Comparison of ENCODE assay signal across 9 cellular contexts in the genomic region with DNA sequence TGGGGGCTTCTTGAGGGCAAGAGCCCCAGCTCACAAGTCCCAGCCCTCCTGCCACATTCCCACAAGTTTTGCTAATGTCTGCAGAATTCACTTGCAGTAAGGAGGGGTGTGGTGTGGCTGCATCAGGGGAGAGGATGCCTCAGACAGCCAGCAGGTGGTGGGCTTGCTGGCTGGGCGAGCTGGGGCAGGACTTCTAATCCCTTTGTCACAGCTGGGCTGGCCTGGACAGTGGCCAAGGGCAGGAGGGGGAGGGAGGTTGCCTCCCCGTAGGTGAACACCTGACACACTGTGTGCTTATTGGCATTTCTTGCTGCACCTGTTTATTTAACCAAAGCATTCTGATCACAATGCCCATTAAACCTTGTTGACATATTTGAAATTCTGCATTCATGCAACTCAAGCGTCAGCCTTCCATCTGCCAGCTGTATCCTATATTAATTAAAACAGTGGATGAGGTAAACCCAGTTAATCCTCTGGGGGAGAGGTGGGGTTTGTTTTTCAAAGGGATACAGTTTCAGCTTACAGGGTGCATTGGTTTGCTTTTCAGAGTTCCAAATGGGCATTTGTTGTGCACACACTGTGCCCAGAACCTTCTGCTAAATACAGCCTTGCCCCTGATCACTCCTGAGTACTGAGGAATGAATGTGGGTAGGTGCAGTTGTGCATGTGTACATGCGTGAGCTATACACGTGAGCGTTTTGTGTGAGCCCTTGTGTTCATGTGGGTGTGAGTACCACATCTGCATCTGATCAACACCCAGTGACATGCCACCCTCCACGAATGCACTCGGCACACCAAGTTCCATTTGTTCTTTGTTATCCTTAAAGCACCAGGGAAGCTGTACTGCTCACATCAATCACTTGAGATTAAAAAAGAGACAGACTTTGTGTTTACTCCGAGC.
DNase-seq lines count a peak whose midpoint lies in the region; ATAC-seq, FAIRE-seq and TF ChIP-seq lines count a peak whose summit lies in the region.
"Had no signal": no experiment of that assay in that cellular context is flagged by ENCODE, and none has a peak within 500 bp of the region (broad histone marks: within the 10 kb centered on the region; RNA-seq: fewer than 3 reads in every experiment).

No MANE protein-coding gene starts in this region.

- H3K36me3 ChIP-seq in GM23338 (ENCODE audit: insufficient read depth) (no peaks in the 10 kb centered on the region), SK-N-SH (replicated peaks in 1 of 2; ENCODE audit: control insufficient read depth in 1 of 2, insufficient read depth in 2 of 2, low read length in 1 of 2) (no peaks in the 10 kb centered on the region), osteoblast (ENCODE audit: insufficient read depth, low read length) (no peaks in the 10 kb centered on the region)

- H3K9ac ChIP-seq in SK-N-SH = no peak overlapping the region

- TF ChIP-seq RAD21 in SK-N-SH (IDR thresholded peaks at IDR 0.05; ENCODE audit: low read length) = peak; percentile 68

- H3K27me3 ChIP-seq in GM23338 (ENCODE audit: insufficient read depth) = no peaks in the 10 kb centered on the region
- peaks cover 4% of the 10 kb centered on the region; the same call in 1 of the 2 replicates for H3K27me3 ChIP-seq in SK-N-SH (ENCODE audit: insufficient read depth)
- peaks cover 38% of the 10 kb centered on the region for H3K27me3 ChIP-seq in osteoblast (ENCODE audit: insufficient read depth, low read length)

- H3K9me3 ChIP-seq in SK-N-SH = no peaks in the 10 kb centered on the region
- no peaks in the 10 kb centered on the region for H3K9me3 ChIP-seq in osteoblast (ENCODE audit: low read depth, low read length)

- no peaks in the 10 kb centered on the region for H3K36me3 Mint-ChIP-seq in GM23338 (ENCODE audit: low read depth)
- H3K36me3 Mint-ChIP-seq: natural killer cell had no signal

- DNase-seq in D721Med (ENCODE audit: insufficient read length, low spot score) = peak; percentile 74
- DNase-seq in GM23338 (ENCODE audit: low spot score) = peak; percentile 79
- DNase-seq in NCI-H146 treated with DMSO at 0.1 percent for 48 hours (lab: John Stamatoyannopoulos, UW; ENCODE audit: unreplicated experiment) = peak; percentile 98
- peak; percentile 75 for DNase-seq in SK-N-SH
- peak; percentile 40 for DNase-seq in fibroblast of gingiva (ENCODE audit: low read depth)
- peak; percentile 72 for DNase-seq in osteoblast (ENCODE audit: insufficient read length, low spot score, missing footprints)
- no peak for DNase-seq in GOT3 (lab: John Stamatoyannopoulos, UW)
- DNase-seq: natural killer cell had no signal

- TF ChIP-seq CTCF in D721Med (IDR thresholded peaks at IDR 0.05; ENCODE audit: insufficient read depth, missing control alignments) = peak; percentile 68
- peak; percentile 59 to 86 for TF ChIP-seq CTCF in GM23338 (conservative IDR thresholded peaks at IDR 0.05; ENCODE audit: low read depth in 2 of 2)
- TF ChIP-seq CTCF in SK-N-SH (IDR thresholded peaks at IDR 0.05) = peak; percentile 51
- TF ChIP-seq CTCF in osteoblast (IDR thresholded peaks at IDR 0.05; ENCODE audit: extremely low read depth, low read depth, low read length) = peak; percentile 46

- H3K27me3 Mint-ChIP-seq in GM23338 (ENCODE audit: insufficient read depth, low read depth, poor library complexity) = peaks cover 1% of the 10 kb centered on the region

- H3K4me3 Mint-ChIP-seq in GM23338 = no peak overlapping the region
- H3K4me3 Mint-ChIP-seq: natural killer cell had no signal

- POLR2A ChIA-PET in SK-N-SH (lab: Yijun Ruan, JAX) = no interaction called here

- H3F3A ChIP-seq in GM23338 (replicated peaks; ENCODE audit: low read depth) (no peaks in the 10 kb centered on the region), SK-N-SH (replicated peaks; ENCODE audit: insufficient read depth) (no peaks in the 10 kb centered on the region)

- no peak overlapping the region for H3K27ac Mint-ChIP-seq in GM23338
- H3K27ac Mint-ChIP-seq: natural killer cell had no signal

- H3K4me1 ChIP-seq in GM23338 (ENCODE audit: insufficient read depth) (peaks cover 8% of the 10 kb centered on the region), SK-N-SH (ENCODE audit: control insufficient read depth in 1 of 2, insufficient read depth in 2 of 2, low read depth in 1 of 2, low read length in 1 of 2) (peaks cover 0 to 17% of the 10 kb centered on the region in 2 experiments; a peak in 2 of 4 replicates), osteoblast (ENCODE audit: insufficient read depth, low read length) (no peaks in the 10 kb centered on the region)

- no peak for TF ChIP-seq EP300 in SK-N-SH (IDR thresholded peaks at IDR 0.05; ENCODE audit: borderline replicate concordance in 1 of 2, low read depth in 1 of 2, low read length in 1 of 2)

- WGBS in SK-N-SH (ENCODE audit: low lambda C conversion rate) = 50% methylated on average over 8 of the region's 9 CpGs

- CTCF ChIA-PET in SK-N-SH (lab: Yijun Ruan, JAX) = interaction anchor here (0.6 to 3.2 kb wide), 12 partner anchors 11 to 331 kb away, joined by 3 to 16 read pairs (median 4); a partner anchor contains a TSS

- ATAC-seq in GM23338 = peak; percentile 94
- no peak for ATAC-seq in HG03457 (IDR thresholded peaks at IDR 0.05; ENCODE audit: unreplicated experiment)

- H4K20me1 ChIP-seq in GM23338 (replicated peaks; ENCODE audit: insufficient read depth) = no peaks in the 10 kb centered on the region
- H4K20me1 ChIP-seq in SK-N-SH (ENCODE audit: insufficient read depth) = no peaks in the 10 kb centered on the region
- H4K20me1 ChIP-seq in osteoblast (ENCODE audit: insufficient read depth, low read length) = no peaks in the 10 kb centered on the region

- no peak overlapping the region for H3K27ac ChIP-seq in GM23338 (ENCODE audit: low read depth)
- H3K27ac ChIP-seq in SK-N-SH (ENCODE audit: low read depth in 2 of 2, low read length in 1 of 2) = no peak overlapping the region
- H3K27ac ChIP-seq in osteoblast (ENCODE audit: low read depth, low read length) = no peak overlapping the region

- H3K4me3 ChIP-seq in GM23338 (no peak overlapping the region), SK-N-SH (ENCODE audit: low read depth in 2 of 2, low read length in 1 of 2) (no peak overlapping the region), osteoblast (ENCODE audit: insufficient read depth, low read length) (no peak overlapping the region)

- H3K9me3 Mint-ChIP-seq in GM23338 = no peaks in the 10 kb centered on the region
- H3K9me3 Mint-ChIP-seq: natural killer cell had no signal

- 0 out of 2 replicates have a peak overlapping the region, but pooled peaks have one; percentile 63 for H2AFZ ChIP-seq in GM23338
- H2AFZ ChIP-seq in SK-N-SH (ENCODE audit: low read depth) = no peak overlapping the region
- no peak overlapping the region for H2AFZ ChIP-seq in osteoblast (ENCODE audit: low read length)

- H3K79me2 ChIP-seq in GM23338 (replicated peaks; ENCODE audit: insufficient read depth) = no peaks in the 10 kb centered on the region
- no peaks in the 10 kb centered on the region for H3K79me2 ChIP-seq in SK-N-SH (ENCODE audit: insufficient read depth)
- no peaks in the 10 kb centered on the region for H3K79me2 ChIP-seq in osteoblast (ENCODE audit: insufficient read depth, low read length)

- H3K4me1 Mint-ChIP-seq in GM23338 = peaks cover 21% of the 10 kb centered on the region
- H3K4me1 Mint-ChIP-seq: natural killer cell had no signal

- no peak for FAIRE-seq in D721Med (lab: Jason Lieb, UNC)

- no peak overlapping the region for H3K4me2 ChIP-seq in GM23338
- no peak overlapping the region for H3K4me2 ChIP-seq in SK-N-SH
- H3K4me2 ChIP-seq in osteoblast (ENCODE audit: insufficient read depth, low read length) = peak overlapping the region; percentile 10

- H3K9me2 ChIP-seq in GM23338 (ENCODE audit: insufficient read depth) (no peaks in the 10 kb centered on the region), SK-N-SH (no peaks in the 10 kb centered on the region)

TF ChIP-seq in GM23338, 12 proteins besides CTCF, POLR2A, EP300 and RAD21 (continues in another document):
- no peak for TF ChIP-seq POLR2AphosphoS5 (IDR thresholded peaks at IDR 0.05; ENCODE audit: low read depth)
- no peak for TF ChIP-seq EZH2 (IDR thresholded peaks at IDR 0.05; ENCODE audit: low read depth, unreplicated experiment)
- TF ChIP-seq ZNF114 (CRISPR knock-in tag; IDR thresholded peaks at IDR 0.05) = no peak
- TF ChIP-seq NANOG (IDR thresholded peaks at IDR 0.05; ENCODE audit: borderline replicate concordance) = no peak
- no peak for TF ChIP-seq STAT1 (IDR thresholded peaks at IDR 0.05; ENCODE audit: unreplicated experiment)
- no peak for TF ChIP-seq CREB1 (CRISPR knock-in tag; IDR thresholded peaks at IDR 0.05; ENCODE audit: low read depth)
- TF ChIP-seq EZH2phosphoT487 (IDR thresholded peaks at IDR 0.05; ENCODE audit: unreplicated experiment) = no peak
- TF ChIP-seq JUNB (IDR thresholded peaks at IDR 0.05; ENCODE audit: unreplicated experiment) = no peak

TF ChIP-seq in SK-N-SH, 30 proteins besides CTCF, POLR2A, EP300 and RAD21:
- TF ChIP-seq RCOR1 (IDR thresholded peaks at IDR 0.05; ENCODE audit: low read length) (0 out of 2 replicates have a peak, but pooled peaks have one; percentile 10), POLR2AphosphoS5 (IDR thresholded peaks at IDR 0.05; ENCODE audit: low read depth, low read length) (no peak), NRF1 (IDR thresholded peaks at IDR 0.05; ENCODE audit: low read depth, low read length) (no peak), CHD2 (IDR thresholded peaks at IDR 0.05; ENCODE audit: low read length, partially characterized antibody) (peak; percentile 8), SMC3 (IDR thresholded peaks at IDR 0.05; ENCODE audit: low read depth, low read length) (peak; percentile 78), NFIC (IDR thresholded peaks at IDR 0.05; ENCODE audit: borderline replicate concordance) (0 out of 2 replicates have a peak, but pooled peaks have one; percentile 35)
